Comparison of ENCODE assay signal across 1 cellular context in genomic region chr2:162574615-162575452, GRCh38.
TF ChIP-seq lines count a peak whose summit lies in the region.

No MANE protein-coding gene starts in this region.

TF ChIP-seq in HepG2, 621 proteins besides CTCF, POLR2A, EP300 and RAD21 (continued from another document and continues in another):
- TF ChIP-seq GMEB1 (CRISPR knock-in tag; IDR thresholded peaks at IDR 0.05; ENCODE audit: borderline replicate concordance) (peak; percentile 33; the same call in 1 of the 2 replicates), RNF2 (conservative IDR thresholded peaks at IDR 0.05; ENCODE audit: low read depth) (0 out of 2 replicates have a peak, but pooled peaks have one; percentile 21), SNAPC5 (CRISPR knock-in tag; IDR thresholded peaks at IDR 0.05; ENCODE audit: borderline replicate concordance) (no peak), SATB2 (CRISPR knock-in tag; IDR thresholded peaks at IDR 0.05) (peak; percentile 80; the same call in 1 of the 2 replicates), ZNF547 (CRISPR knock-in tag; IDR thresholded peaks at IDR 0.05) (peak; percentile 25), SALL2 (CRISPR knock-in tag; IDR thresholded peaks at IDR 0.05) (no peak), ZNF615 (CRISPR knock-in tag; IDR thresholded peaks at IDR 0.05; ENCODE audit: borderline replicate concordance) (no peak), ZNF720 (CRISPR knock-in tag; IDR thresholded peaks at IDR 0.05) (no peak), ADNP (CRISPR knock-in tag; IDR thresholded peaks at IDR 0.05) (no peak), AGO1 (IDR thresholded peaks at IDR 0.05; ENCODE audit: low read depth, low read length, poor library complexity, severe bottlenecking) (no peak), HNRNPLL (IDR thresholded peaks at IDR 0.05; ENCODE audit: low read depth, low read length, poor library complexity, severe bottlenecking) (no peak), RXRB (CRISPR knock-in tag; IDR thresholded peaks at IDR 0.05; ENCODE audit: borderline replicate concordance) (peak; percentile 88), MEIS1 (CRISPR knock-in tag; IDR thresholded peaks at IDR 0.05; ENCODE audit: borderline replicate concordance) (peak; percentile 35; the same call in 1 of the 2 replicates), ZSCAN9 (CRISPR knock-in tag; IDR thresholded peaks at IDR 0.05; ENCODE audit: borderline replicate concordance) (peak; percentile 85), TMF1 (CRISPR knock-in tag; IDR thresholded peaks at IDR 0.05; ENCODE audit: low read depth) (no peak), MLXIP (CRISPR knock-in tag; IDR thresholded peaks at IDR 0.05; ENCODE audit: borderline replicate concordance) (0 out of 2 replicates have a peak, but pooled peaks have one; percentile 70), CREB3 (CRISPR knock-in tag; IDR thresholded peaks at IDR 0.05) (no peak), CREB1 (IDR thresholded peaks at IDR 0.05) (peak; percentile 59; the same call in 1 of the 2 replicates), CREB1 (CRISPR knock-in tag; IDR thresholded peaks at IDR 0.05) (peak; percentile 84), NFYC (CRISPR knock-in tag; IDR thresholded peaks at IDR 0.05) (no peak), MAFG (CRISPR knock-in tag; IDR thresholded peaks at IDR 0.05) (no peak), ZNF644 (CRISPR knock-in tag; IDR thresholded peaks at IDR 0.05; ENCODE audit: low read depth) (peak; percentile 96), ZNF782 (CRISPR knock-in tag; IDR thresholded peaks at IDR 0.05; ENCODE audit: borderline replicate concordance) (no peak), DPF2 (CRISPR knock-in tag; IDR thresholded peaks at IDR 0.05; ENCODE audit: borderline replicate concordance, low read depth) (peak; percentile 88), ZNF597 (CRISPR knock-in tag; IDR thresholded peaks at IDR 0.05) (no peak), NR2C2 (CRISPR knock-in tag; IDR thresholded peaks at IDR 0.05; ENCODE audit: borderline replicate concordance) (peak; percentile 60; the same call in 1 of the 2 replicates), ZSCAN12 (CRISPR knock-in tag; IDR thresholded peaks at IDR 0.05) (no peak), ARID2 (CRISPR knock-in tag; IDR thresholded peaks at IDR 0.05; ENCODE audit: borderline replicate concordance) (no peak), ZNF232 (CRISPR knock-in tag; IDR thresholded peaks at IDR 0.05; ENCODE audit: borderline replicate concordance) (peak; percentile 47; the same call in 1 of the 2 replicates), HNRNPH1 (optimal IDR thresholded peaks at IDR 0.05; ENCODE audit: low read depth, low read length) (no peak), NR0B2 (CRISPR knock-in tag; IDR thresholded peaks at IDR 0.05) (no peak), ZNF251 (CRISPR knock-in tag; IDR thresholded peaks at IDR 0.05) (no peak), ZFAT (CRISPR knock-in tag; conservative IDR thresholded peaks at IDR 0.05) (no peak), MAX (IDR thresholded peaks at IDR 0.05) (peak; percentile 79), ARNT (IDR thresholded peaks at IDR 0.05) (no peak), DR1 (CRISPR knock-in tag; IDR thresholded peaks at IDR 0.05) (no peak), IKZF1 (IDR thresholded peaks at IDR 0.05) (no peak), ZNF564 (CRISPR knock-in tag; IDR thresholded peaks at IDR 0.05) (no peak; the same call in 1 of the 2 replicates), ZMAT3 (CRISPR knock-in tag; conservative IDR thresholded peaks at IDR 0.05) (peak; percentile 78; the same call in 1 of the 2 replicates), SUZ12 (IDR thresholded peaks at IDR 0.05; ENCODE audit: low read depth, low read length) (no peak), SP140L (CRISPR knock-in tag; IDR thresholded peaks at IDR 0.05; ENCODE audit: borderline replicate concordance) (no peak), TBL1XR1 (IDR thresholded peaks at IDR 0.05; ENCODE audit: borderline replicate concordance, low read length, partially characterized antibody) (peak; percentile 58), KDM2A (CRISPR knock-in tag; IDR thresholded peaks at IDR 0.05; ENCODE audit: borderline replicate concordance, low read depth) (peak; percentile 35; the same call in 1 of the 2 replicates), RXRA (CRISPR knock-in tag; IDR thresholded peaks at IDR 0.05) (no peak; the same call in 1 of the 2 replicates), CENPX (CRISPR knock-in tag; IDR thresholded peaks at IDR 0.05) (no peak), HOMEZ (CRISPR knock-in tag; IDR thresholded peaks at IDR 0.05; ENCODE audit: low read depth) (peak; percentile 91), ZNF646 (CRISPR knock-in tag; IDR thresholded peaks at IDR 0.05) (peak; percentile 30; the same call in 1 of the 2 replicates), TBP (CRISPR knock-in tag; IDR thresholded peaks at IDR 0.05) (no peak), ATF7 (IDR thresholded peaks at IDR 0.05) (peak; percentile 60), ATF7 (CRISPR knock-in tag; IDR thresholded peaks at IDR 0.05) (peak; percentile 69; the same call in 1 of the 2 replicates), ZNF800 (CRISPR knock-in tag; IDR thresholded peaks at IDR 0.05) (no peak), MBNL3 (CRISPR knock-in tag; conservative IDR thresholded peaks at IDR 0.05) (no peak), ZC3H4 (CRISPR knock-in tag; IDR thresholded peaks at IDR 0.05; ENCODE audit: borderline replicate concordance) (no peak)
